In the genomic region with DNA sequence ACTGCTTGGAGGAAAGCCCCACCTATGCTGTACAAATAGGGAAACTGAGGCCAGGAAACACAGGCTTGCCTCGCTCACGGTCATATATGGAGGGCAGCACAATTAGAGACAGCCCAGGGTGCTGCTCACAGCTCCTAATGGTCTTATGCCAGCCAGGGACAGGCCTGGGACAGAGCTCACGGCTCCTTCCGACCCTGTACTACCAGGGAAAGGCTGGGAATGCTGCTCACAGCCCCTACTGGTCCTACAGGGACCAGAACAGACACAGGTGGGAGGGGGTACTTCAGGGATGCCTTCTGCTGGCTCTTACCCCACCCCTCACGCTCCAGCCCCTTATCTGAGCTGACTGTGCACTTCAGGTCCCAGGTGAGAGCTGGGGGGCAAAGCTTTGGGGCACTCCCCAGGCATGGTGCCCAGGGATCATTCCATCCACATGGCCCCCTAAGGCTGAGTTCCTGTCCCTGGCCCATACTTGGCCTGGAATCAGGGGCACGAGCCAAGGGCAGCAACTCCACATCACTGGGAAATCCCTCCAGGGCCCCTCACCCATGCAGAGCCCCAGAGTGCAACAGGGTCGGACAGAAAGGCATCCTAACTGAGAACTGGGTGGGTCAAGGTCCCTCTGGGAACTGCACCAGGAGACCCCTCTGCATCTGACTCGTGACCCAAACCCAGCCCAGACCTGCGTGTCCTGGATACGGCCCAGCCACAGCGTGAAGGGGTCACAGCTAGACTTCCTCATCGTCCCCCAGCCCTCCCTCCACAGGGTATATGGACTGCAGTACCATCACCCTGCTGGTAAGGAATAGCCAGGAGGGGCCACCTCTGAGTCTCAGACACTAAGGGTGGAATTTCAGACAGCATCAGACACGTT, we compare ENCODE assay signal across 21 cellular contexts. TPM values are rescaled to one million over a fixed set of nuclear protein-coding genes. Genes with fewer than 3 reads are reported as not detected.
DNase-seq lines count a peak whose midpoint lies in the region; ATAC-seq and TF ChIP-seq lines count a peak whose summit lies in the region.
"Had no signal": no experiment of that assay in that cellular context is flagged by ENCODE, and none has a peak within 500 bp of the region (broad histone marks: within the 10 kb centered on the region; RNA-seq: fewer than 3 reads in every experiment).

No MANE protein-coding gene starts in this region.

- peak overlapping the region; percentile 37 to 48 for H3K18ac ChIP-seq in mesenchymal stem cell (ENCODE audit: low read depth in 1 of 2, low read length in 2 of 2)

- H3K4me2 ChIP-seq in mesenchymal stem cell (ENCODE audit: low read length, poor library complexity, severe bottlenecking): no peak overlapping the region
- H3K4me2 ChIP-seq: A549 had no signal

- H4K8ac ChIP-seq in mesenchymal stem cell (ENCODE audit: low read length): no peak overlapping the region

- H3K4me1 ChIP-seq in right cardiac atrium (ENCODE audit: control insufficient read depth, insufficient read depth, low read length): peaks cover 6% of the 10 kb centered on the region
- peaks cover 65% of the 10 kb centered on the region for H3K4me1 ChIP-seq in mesenchymal stem cell (ENCODE audit: control insufficient read depth, insufficient read depth, low read depth, low read length)
- peaks cover 63% of the 10 kb centered on the region for H3K4me1 ChIP-seq in vagina

- H3K14ac ChIP-seq in mesenchymal stem cell (ENCODE audit: low read length in 2 of 2): peak overlapping the region in 1 of 2 experiments; percentile 80

- H3K79me1 ChIP-seq in mesenchymal stem cell (replicated peaks; ENCODE audit: low read length, poor library complexity, severe bottlenecking): peaks cover 38% of the 10 kb centered on the region

- ATAC-seq in right cardiac atrium: peak in 1 of 2 donors; percentile 7
- no peak for ATAC-seq in HG02973 (IDR thresholded peaks at IDR 0.05; ENCODE audit: unreplicated experiment)
- ATAC-seq in HG02759 (IDR thresholded peaks at IDR 0.05; ENCODE audit: unreplicated experiment): no peak

- H3K9me3 ChIP-seq in right cardiac atrium (ENCODE audit: control insufficient read depth, low read length) (no peaks in the 10 kb centered on the region), mesenchymal stem cell (ENCODE audit: control insufficient read depth, low read length) (no peaks in the 10 kb centered on the region), vagina (no peaks in the 10 kb centered on the region)
- H3K9me3 ChIP-seq: A549, esophagus squamous epithelium, gastrocnemius medialis had no signal

- intact Hi-C loops in right cardiac atrium (cut with DNase I): loop anchor here in 3 of 4 donors (2.0 kb wide), 1 partner anchor 30 kb away; no protein-coding TSS in a partner anchor
- intact Hi-C loops in cardiac septum (cut with DNase I): no loop called here
- intact Hi-C loops in vagina (cut with DNase I): no loop called here
- intact Hi-C loops in CD14-positive monocyte (cut with micrococcal nuclease): no loop called here

- H3K27ac ChIP-seq in right cardiac atrium (ENCODE audit: low read length) (no peak overlapping the region), mesenchymal stem cell (ENCODE audit: low read length, poor library complexity, severe bottlenecking) (no peak overlapping the region), vagina (peak overlapping the region; percentile 25)
- H3K27ac ChIP-seq: A549, parathyroid adenoma had no signal

- H3K27me3 Mint-ChIP-seq in chondrocyte (ENCODE audit: low read depth): no peaks in the 10 kb centered on the region
- H3K27me3 Mint-ChIP-seq in CD14-positive monocyte (ENCODE audit: low read depth in 3 of 3): peaks cover 22 to 46% (median 28%) of the 10 kb centered on the region in 3 donors
- H3K27me3 Mint-ChIP-seq: memory B cell had no signal

- H3K4me3 ChIP-seq in right cardiac atrium (ENCODE audit: low read length) (no peak overlapping the region), mesenchymal stem cell (ENCODE audit: insufficient read depth in 1 of 2, low read depth in 1 of 2, low read length in 2 of 2) (no peak overlapping the region), vagina (no peak overlapping the region)
- H3K4me3 ChIP-seq: A549, esophagus squamous epithelium, gastrocnemius medialis had no signal

- H3K36me3 Mint-ChIP-seq in chondrocyte (ENCODE audit: low read depth) (peaks cover 4% of the 10 kb centered on the region), CD14-positive monocyte (no peaks in the 10 kb centered on the region)
- H3K36me3 Mint-ChIP-seq: activated naive CD8-positive, alpha-beta T cell; CD8-positive, alpha-beta T cell; memory B cell had no signal

- H4K91ac ChIP-seq in mesenchymal stem cell (ENCODE audit: low read length): peak overlapping the region; percentile 67

- H3K27me3 ChIP-seq in right cardiac atrium (ENCODE audit: control insufficient read depth, insufficient read depth) (no peaks in the 10 kb centered on the region), mesenchymal stem cell (ENCODE audit: control insufficient read depth in 1 of 2, insufficient read depth in 1 of 2, low read length in 2 of 2) (no peaks in the 10 kb centered on the region), vagina (no peaks in the 10 kb centered on the region)
- H3K27me3 ChIP-seq: gastrocnemius medialis had no signal

- peak overlapping the region in 1 of 2 experiments; percentile 66 for H3K23ac ChIP-seq in mesenchymal stem cell (ENCODE audit: low read length in 2 of 2)

- H3K4me3 Mint-ChIP-seq in chondrocyte (ENCODE audit: unreplicated experiment) (no peak overlapping the region), CD14-positive monocyte (no peak overlapping the region)
- H3K4me3 Mint-ChIP-seq: activated B cell treated with CpG ODN at 0.5 μM for 24 hours; activated CD4-positive, alpha-beta T cell treated with anti-CD3 and anti-CD28 coated beads, Interleukin-2, amount 10 ng/mL, durations not matched to agents 7 days and 5 days; activated naive CD8-positive, alpha-beta T cell; activated T-cell treated with anti-CD3 and anti-CD28 coated beads, Interleukin-2, amount 50 U/mL, for 24 hours; CD8-positive, alpha-beta T cell; memory B cell; stimulated activated naive CD8-positive, alpha-beta T cell treated with anti-CD3 and anti-CD28 coated beads, Interleukin-15, amount 100 ng/mL, for 72 hours had no signal

- DNase-seq in right cardiac atrium (peak in 2 of 3 donors; percentile 56 to 60), cardiac septum (ENCODE audit: low spot score) (no peak), chondrocyte (ENCODE audit: low spot score) (no peak), mesenchymal stem cell (no peak), vagina (ENCODE audit: extremely low spot score in 2 of 2) (no peak), CD14-positive monocyte (ENCODE audit: low spot score) (no peak)
- DNase-seq: esophagus squamous epithelium, NCI-H526 treated with DMSO at 0.1 percent for 48 hours had no signal

- no peak overlapping the region for H2AFZ ChIP-seq in mesenchymal stem cell (ENCODE audit: low read depth, low read length)
- H2AFZ ChIP-seq: parathyroid adenoma had no signal

- H2BK15ac ChIP-seq in mesenchymal stem cell (ENCODE audit: low read depth, poor library complexity, severe bottlenecking): peak overlapping the region; percentile 15

- 73% methylated on average over 13 of the region's 13 CpGs for WGBS in right cardiac atrium
- 88% methylated on average over 13 of the region's 13 CpGs for WGBS in mesenchymal stem cell

- H2AK5ac ChIP-seq in mesenchymal stem cell (ENCODE audit: low read length, severe bottlenecking): peak overlapping the region; percentile 38

- H2BK12ac ChIP-seq in mesenchymal stem cell (ENCODE audit: low read length in 2 of 2): peak overlapping the region in 1 of 2 experiments; percentile 55

- TF ChIP-seq CTCF in chondrocyte (IDR thresholded peaks at IDR 0.05): no peak
- no peak for TF ChIP-seq CTCF in vagina (IDR thresholded peaks at IDR 0.05)
- no peak for TF ChIP-seq CTCF in CD14-positive monocyte (IDR thresholded peaks at IDR 0.05)

- peaks cover 40 to 83% of the 10 kb centered on the region in 2 experiments for H3K36me3 ChIP-seq in mesenchymal stem cell (ENCODE audit: control insufficient read depth in 1 of 2, insufficient read depth in 2 of 2, low read depth in 1 of 2, low read length in 2 of 2)
- peaks cover 0 to 33% of the 10 kb centered on the region in 2 donors for H3K36me3 ChIP-seq in vagina

- no peak for TF ChIP-seq POLR2A in vagina (IDR thresholded peaks at IDR 0.05)

- H3K4me1 Mint-ChIP-seq in chondrocyte (ENCODE audit: low read depth) (peaks cover 43% of the 10 kb centered on the region), CD14-positive monocyte (peaks cover 6% of the 10 kb centered on the region)

- peak overlapping the region; percentile 92 for H3K9ac ChIP-seq in mesenchymal stem cell (ENCODE audit: low read length)
- H3K9ac ChIP-seq: parathyroid adenoma had no signal

- H3K9me3 Mint-ChIP-seq in chondrocyte (ENCODE audit: low read depth) (no peaks in the 10 kb centered on the region), CD14-positive monocyte (peaks cover 0 to 5% (median 0%) of the 10 kb centered on the region in 7 donors)
- H3K9me3 Mint-ChIP-seq: activated B cell treated with CpG ODN at 0.5 μM for 24 hours; activated CD4-positive, alpha-beta T cell treated with anti-CD3 and anti-CD28 coated beads, Interleukin-2, amount 10 ng/mL, durations not matched to agents 7 days and 5 days; activated T-cell treated with anti-CD3 and anti-CD28 coated beads, Interleukin-2, amount 50 U/mL, for 24 hours; CD8-positive, alpha-beta T cell; H9; memory B cell; stimulated activated naive CD8-positive, alpha-beta T cell treated with anti-CD3 and anti-CD28 coated beads, Interleukin-15, amount 100 ng/mL, for 72 hours had no signal

- H3K4ac ChIP-seq in mesenchymal stem cell (ENCODE audit: low read depth in 1 of 2, low read length in 2 of 2): peak overlapping the region in 1 of 2 experiments; percentile 37

- no peak overlapping the region for H2BK5ac ChIP-seq in mesenchymal stem cell (ENCODE audit: low read depth, low read length, poor library complexity, severe bottlenecking)

- H2BK120ac ChIP-seq in mesenchymal stem cell (ENCODE audit: low read depth, low read length): no peak overlapping the region

- H3K27ac Mint-ChIP-seq in chondrocyte (ENCODE audit: unreplicated experiment) (peak overlapping the region; percentile 36), CD14-positive monocyte (no peak overlapping the region)
- H3K27ac Mint-ChIP-seq: activated B cell treated with CpG ODN at 0.5 μM for 24 hours; activated CD4-positive, alpha-beta T cell treated with anti-CD3 and anti-CD28 coated beads, Interleukin-2, amount 10 ng/mL, durations not matched to agents 7 days and 5 days; activated naive CD8-positive, alpha-beta T cell; activated T-cell treated with anti-CD3 and anti-CD28 coated beads, Interleukin-2, amount 50 U/mL, for 24 hours; CD8-positive, alpha-beta T cell; memory B cell; stimulated activated naive CD8-positive, alpha-beta T cell treated with anti-CD3 and anti-CD28 coated beads, Interleukin-15, amount 100 ng/mL, for 72 hours had no signal

RNA-seq across cellular contexts. Expression of a gene that starts 5.9 kb away (rescaled TPM):
- total RNA-seq in right cardiac atrium (10 to 100 TPM; 20.4 to 26.7 (median 24.2) TPM), cardiac septum (31.4 TPM), chondrocyte (52.4 to 55.5 TPM (median 52.7 TPM) in 3 replicates), vagina (86.9 TPM)
- polyA plus RNA-seq in right cardiac atrium (29.6 TPM), CD14-positive monocyte (not detected)
- 73.8 TPM for polyA plus RNA-seq in mesenchymal stem cell (2013, experiment 1 of 2)
- 69.6 TPM for polyA plus RNA-seq in mesenchymal stem cell (2013, experiment 2 of 2)

RNA-seq across cellular contexts. Expression of a gene that starts 11.5 kb away (rescaled TPM):
- total RNA-seq in right cardiac atrium (10 to 100 TPM; 31.8 to 39.3 (median 37.9) TPM), cardiac septum (33.6 TPM), chondrocyte (52.6 to 65.4 TPM (median 61.1 TPM) in 3 replicates), vagina (124 TPM)
- polyA plus RNA-seq in right cardiac atrium (56.8 TPM), CD14-positive monocyte (10 to 100 TPM; 70.6 to 86.9 TPM)
- polyA plus RNA-seq in mesenchymal stem cell (2013, experiment 1 of 2): 156 TPM
- 156 TPM for polyA plus RNA-seq in mesenchymal stem cell (2013, experiment 2 of 2)

RNA-seq across cellular contexts. Expression of a gene that starts 12.9 kb away (rescaled TPM):
- total RNA-seq in right cardiac atrium (10 to 100 TPM; 54.8 to 71.4 (median 62.3) TPM), cardiac septum (45.6 TPM), chondrocyte (27.7 to 40.5 TPM (median 28.0 TPM) in 3 replicates), vagina (15.0 TPM)
- polyA plus RNA-seq in right cardiac atrium (108 TPM), CD14-positive monocyte (10 to 100 TPM; 31.6 to 32.2 TPM)
- polyA plus RNA-seq in mesenchymal stem cell (2013, experiment 1 of 2): 22.6 TPM
- 24.2 TPM for polyA plus RNA-seq in mesenchymal stem cell (2013, experiment 2 of 2)

RNA-seq across cellular contexts. Expression of a gene that starts 13.1 kb away (rescaled TPM):
- 10 to 100 TPM in 3 of 4 donors, 1 to 10 TPM in 1; 9.8 to 13.4 (median 11.6) TPM for total RNA-seq in right cardiac atrium
- polyA plus RNA-seq in right cardiac atrium: 11.2 TPM
- total RNA-seq in cardiac septum: 9.2 TPM
- total RNA-seq in chondrocyte: 7.3 to 11.3 TPM (median 7.5 TPM) in 3 replicates
- 8.4 TPM for polyA plus RNA-seq in mesenchymal stem cell (2013, experiment 1 of 2)
- polyA plus RNA-seq in mesenchymal stem cell (2013, experiment 2 of 2): 8.7 TPM
- total RNA-seq in vagina: 12.8 TPM
- 10 to 100 TPM; 18.7 to 20.8 TPM for polyA plus RNA-seq in CD14-positive monocyte

Comparison
In these comparisons a context has a peak if more than half of its experiments do, and no peak if none do; other contexts are left out.
1. DNase-seq: peak in right cardiac atrium (2 of 3); none in cardiac septum (single experiment), chondrocyte (single experiment), mesenchymal stem cell (single experiment), vagina (0 of 2) and CD14-positive monocyte (single experiment).
2. intact Hi-C loops: an anchor here in right cardiac atrium (2.0 kb wide); none called in cardiac septum, vagina and CD14-positive monocyte.